ENCODE assay signal across 21 cellular contexts in the genomic region with DNA sequence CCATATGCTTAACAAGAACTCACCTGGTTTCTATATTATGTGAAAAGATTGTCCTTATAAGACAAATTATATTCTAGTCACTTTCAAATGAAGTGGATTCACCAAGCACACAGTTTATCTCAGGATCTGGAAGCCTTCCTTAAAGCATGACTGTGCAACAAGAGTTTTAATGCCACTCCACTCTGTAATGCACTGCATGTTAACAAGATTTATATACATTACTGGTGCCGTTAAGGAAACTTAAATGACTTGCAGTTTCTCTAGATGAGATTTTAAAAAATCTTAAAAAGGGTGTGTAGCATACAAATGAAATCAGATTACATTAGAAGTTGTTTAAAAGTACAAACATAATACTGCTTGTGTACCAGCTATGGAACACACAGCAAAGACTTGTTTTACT.
DNase-seq lines count a peak whose midpoint lies in the region; ATAC-seq and TF ChIP-seq lines count a peak whose summit lies in the region.
"Had no signal": no experiment of that assay in that cellular context is flagged by ENCODE, and none has a peak within 500 bp of the region (broad histone marks: within the 10 kb centered on the region; RNA-seq: fewer than 3 reads in every experiment).

No MANE protein-coding gene starts in this region.

- peaks cover 45% of the 10 kb centered on the region for H3K4me1 ChIP-seq in A673 (ENCODE audit: insufficient read depth, low read length, poor library complexity, severe bottlenecking)
- H3K4me1 ChIP-seq in Panc1 (ENCODE audit: control insufficient read depth, insufficient read depth, low read length) = peaks cover 27% of the 10 kb centered on the region
- H3K4me1 ChIP-seq: BLaER1 treated with 17β-estradiol and CSF1 and Interleukin-3, amounts not matched to agents 10 nM and 100 nM had no signal

- no peak for TF ChIP-seq CTCF in 22Rv1 (IDR thresholded peaks at IDR 0.05)
- TF ChIP-seq CTCF in A673 (conservative IDR thresholded peaks at IDR 0.05; ENCODE audit: low read depth, low read length) = no peak
- TF ChIP-seq CTCF in Panc1 (IDR thresholded peaks at IDR 0.05) = no peak

- in situ Hi-C loops in Panc1 (cut with HindIII; ENCODE audit: low pct_unique_long_range_greater_than_20kb, low sequenced_read_pairs) = no loop called here

- intact Hi-C loops in A673 (cut with micrococcal nuclease; ENCODE audit: unreplicated experiment) = no loop called here
- intact Hi-C loops in Panc1 (cut with micrococcal nuclease; ENCODE audit: unreplicated experiment) = no loop called here

- peak overlapping the region; percentile 42 for H3K27ac ChIP-seq in 22Rv1
- H3K27ac ChIP-seq in A673 (ENCODE audit: low read depth, low read length, poor library complexity, severe bottlenecking) = peak overlapping the region; percentile 33
- peak overlapping the region; percentile 31 for H3K27ac ChIP-seq in Panc1 (ENCODE audit: low read length)
- H3K27ac ChIP-seq: BLaER1 treated with 17β-estradiol and CSF1 and Interleukin-3, amounts not matched to agents 10 nM and 100 nM had no signal

- ATAC-seq in Panc1 (no peak), HG03378 (IDR thresholded peaks at IDR 0.05; ENCODE audit: unreplicated experiment) (no peak), HG02588 (IDR thresholded peaks at IDR 0.05; ENCODE audit: unreplicated experiment) (no peak)
- ATAC-seq: Right ventricle myocardium inferior, SK-N-SH treated with all-trans-retinoic acid at 6 μM for 48 hours had no signal

- POLR2A ChIA-PET in A673 (lab: Charles Lee; ENCODE audit: low non-redundant PET) = interaction anchor here (0.6 kb wide), 1 partner anchor 337 kb away, joined by 14 read pairs; no protein-coding TSS in a partner anchor
- POLR2A ChIA-PET in Panc1 (lab: Charles Lee) = interaction anchor here (0.6 kb wide), 1 partner anchor 347 kb away, joined by 18 read pairs; a partner anchor contains a TSS

- no peaks in the 10 kb centered on the region for H3K9me3 ChIP-seq in A673 (ENCODE audit: low read depth, low read length, poor library complexity, severe bottlenecking)
- no peaks in the 10 kb centered on the region for H3K9me3 ChIP-seq in Panc1 (ENCODE audit: control insufficient read depth, insufficient read depth, low read depth, low read length)
- H3K9me3 ChIP-seq: BLaER1 treated with 17β-estradiol and CSF1 and Interleukin-3, amounts not matched to agents 10 nM and 100 nM; Caco-2 had no signal

- no TSS peak for BruUV-seq in A673 (replicated peaks; lab: Mats Ljungman, UMichigan)
- BruUV-seq in Panc1 (replicated peaks; lab: Mats Ljungman, UMichigan) = no TSS peak

- no peaks in the 10 kb centered on the region for H3K36me3 ChIP-seq in A673 (ENCODE audit: insufficient read depth, low read length, poor library complexity, severe bottlenecking)
- no peaks in the 10 kb centered on the region for H3K36me3 ChIP-seq in Panc1 (ENCODE audit: control insufficient read depth, insufficient read depth, low read length)
- H3K36me3 ChIP-seq: BLaER1 treated with 17β-estradiol and CSF1 and Interleukin-3, amounts not matched to agents 10 nM and 100 nM had no signal

- CTCF ChIA-PET in A673 (lab: Charles Lee) = interaction anchor here (2.1 kb wide), 1 partner anchor 14 kb away, joined by 6 read pairs; no protein-coding TSS in a partner anchor
- CTCF ChIA-PET in Panc1 (lab: Charles Lee) = interaction anchor here (0.9 to 1.2 kb wide), 2 partner anchors 70 to 93 kb away, joined by 3 to 8 read pairs; no protein-coding TSS in a partner anchor

- H3K4me3 ChIP-seq in A673 (ENCODE audit: low read depth, low read length, poor library complexity, severe bottlenecking) = no peak overlapping the region
- H3K4me3 ChIP-seq in Panc1 (ENCODE audit: low read depth in 2 of 2, low read length in 2 of 2) = no peak overlapping the region
- H3K4me3 ChIP-seq: BLaER1 treated with 17β-estradiol and CSF1 and Interleukin-3, amounts not matched to agents 10 nM and 100 nM had no signal

- TF ChIP-seq POLR2A in erythroblast (IDR thresholded peaks at IDR 0.05; ENCODE audit: low read length) = no peak

- no peak for DNase-seq in A673 (ENCODE audit: low spot score)
- DNase-seq in Panc1 (ENCODE audit: low read depth, low spot score) = no peak
- DNase-seq in erythroblast (lab: John Stamatoyannopoulos, UW) = peak; percentile 24 to 26
- no peak for DNase-seq in SKM-1 treated with dmso at 0.1 percent for 144 hours (lab: John Stamatoyannopoulos, UW; ENCODE audit: unreplicated experiment)
- DNase-seq: Caco-2; CD4-positive, alpha-beta memory T cell; DMS 273 treated with DMSO at 0.1 percent for 48 hours; DMS79 treated with DMSO at 0.1 percent for 48 hours; HFFc6; Karpas-422; MV-4-11; NCI-H1105 treated with DMSO at 0.1 percent for 48 hours; NCI-H2081 treated with DMSO at 0.1 percent for 48 hours; NCI-H748 treated with DMSO at 0.1 percent for 48 hours; T-helper 1 cell had no signal

- H3K27me3 ChIP-seq in A673 (replicated peaks; ENCODE audit: insufficient read depth, low read depth, low read length, poor library complexity) (no peaks in the 10 kb centered on the region), Panc1 (ENCODE audit: control insufficient read depth, insufficient read depth, low read length) (no peaks in the 10 kb centered on the region)

Comparison
In these comparisons a context has a peak if more than half of its experiments do, and no peak if none do; other contexts are left out.
1. DNase-seq: peak in erythroblast (2 of 2); none in A673 (single experiment), Panc1 (single experiment) and SKM-1 treated with dmso at 0.1 percent for 144 hours (single experiment).
2. Peak in every context shown above with its lines, with median percentiles within 50 percentile points of each other: H3K27ac ChIP-seq.